8 cellular contexts compared by ENCODE assay signal in genomic region chrX:71536285-71536684, GRCh38. TPM values are rescaled to one million over a fixed set of nuclear protein-coding genes. Genes with fewer than 3 reads are reported as not detected.
DNase-seq lines count a peak whose midpoint lies in the region; ATAC-seq, FAIRE-seq and TF ChIP-seq lines count a peak whose summit lies in the region.

No MANE protein-coding gene starts in this region.

- peaks cover 10% of the 10 kb centered on the region for H3K36me3 Mint-ChIP-seq in nephron progenitor cell (ENCODE audit: low read depth)

- TF ChIP-seq POLR2A in K562 (conservative IDR thresholded peaks at IDR 0.05), result no peak

- H3K79me2 ChIP-seq in K562 (ENCODE audit: control insufficient read depth, insufficient read depth, low read length), result peaks cover 90% of the 10 kb centered on the region

- peaks cover 38% of the 10 kb centered on the region for H3K27me3 ChIP-seq in BLaER1
- no peaks in the 10 kb centered on the region for H3K27me3 ChIP-seq in HUES48 (ENCODE audit: control insufficient read depth, insufficient read depth, low read length)
- H3K27me3 ChIP-seq in K562 (ENCODE audit: control insufficient read depth in 2 of 2, insufficient read depth in 2 of 2, low read length in 2 of 2), result no peaks in the 10 kb centered on the region

- peaks cover 50% of the 10 kb centered on the region for H3K9me3 Mint-ChIP-seq in nephron progenitor cell

- 54% methylated on average over 5 of the region's 5 CpGs for WGBS in K562 (ENCODE audit: insufficient coverage, low coverage, missing lambda C conversion rate)

- H3K4me2 ChIP-seq in BLaER1 (peak overlapping the region; percentile 71), K562 (ENCODE audit: insufficient read depth, low read length) (peak overlapping the region; percentile 56)

- POLR2A ChIA-PET in K562 (lab: Yijun Ruan, JAX), result interaction anchor here (0.6 to 5.3 kb wide), 3 partner anchors 7 to 142 kb away, joined by 3 to 52 read pairs (median 4); no protein-coding TSS in a partner anchor

- in situ Hi-C loops in K562 (cut with MboI), result no loop called here

- no TSS peak for BruUV-seq in K562 (replicated peaks; lab: Mats Ljungman, UMichigan)

- H3K27ac ChIP-seq in BLaER1 (no peak overlapping the region), HUES48 (ENCODE audit: low read depth, low read length) (no peak overlapping the region), K562 (ENCODE audit: extremely low read depth, low read depth, low read length) (no peak overlapping the region)

- no peak overlapping the region for H3K27ac Mint-ChIP-seq in nephron progenitor cell

- H3K4me3 ChIP-seq in BLaER1, result peak overlapping the region; percentile 81; the same call in 1 of the 2 replicates
- peak overlapping the region; percentile 74 for H3K4me3 ChIP-seq in HUES48 (ENCODE audit: low read depth, low read length)
- peak overlapping the region; percentile 95; the same call in 1 of the 2 replicates for H3K4me3 ChIP-seq in K562

- H2AFZ ChIP-seq in K562 (ENCODE audit: low read depth, low read length), result no peak overlapping the region

- no peak for DNase-seq in K562 (ENCODE audit: extremely low read depth in 1 of 4, low spot score in 3 of 4)
- no peak for DNase-seq in nephron progenitor cell
- DNase-seq in NCI-H146 (lab: John Stamatoyannopoulos, UW), result no peak
- DNase-seq in AG08395 (ENCODE audit: low spot score), result no peak
- no peak for DNase-seq in HK-2 (ENCODE audit: unreplicated experiment)

- H3K27me3 Mint-ChIP-seq in nephron progenitor cell (ENCODE audit: low read depth, poor library complexity), result peaks cover 4% of the 10 kb centered on the region

- H4K20me1 ChIP-seq in BLaER1 (peaks cover 74% of the 10 kb centered on the region), K562 (replicated peaks; ENCODE audit: control insufficient read depth, insufficient read depth, low read length) (peaks cover 54% of the 10 kb centered on the region)

- no peak for FAIRE-seq in K562 (lab: Jason Lieb, UNC)

- H3K4me3 Mint-ChIP-seq in nephron progenitor cell, result peak overlapping the region; percentile 100

- CTCF ChIA-PET in K562 (lab: Yijun Ruan, JAX; ENCODE audit: low intra/inter-chr PET ratio), result no interaction called here

- peaks cover 20% of the 10 kb centered on the region for H3K36me3 ChIP-seq in BLaER1
- H3K36me3 ChIP-seq in HUES48 (ENCODE audit: control insufficient read depth, insufficient read depth, low read length), result peaks cover 34% of the 10 kb centered on the region
- peaks cover 50% of the 10 kb centered on the region for H3K36me3 ChIP-seq in K562 (ENCODE audit: control insufficient read depth, insufficient read depth, low read length)

- intact Hi-C loops in K562 (cut with micrococcal nuclease), result no loop called here

- H3K9me1 ChIP-seq in K562 (ENCODE audit: control insufficient read depth, insufficient read depth, low read length), result no peaks in the 10 kb centered on the region

- TF ChIP-seq RAD21 in K562 (CRISPR knock-in tag; conservative IDR thresholded peaks at IDR 0.05 in 1 of 2, IDR thresholded peaks at IDR 0.05 in 1 of 2), result no peak

- H3K4me1 ChIP-seq in BLaER1 (peaks cover 32% of the 10 kb centered on the region), HUES48 (ENCODE audit: control insufficient read depth, insufficient read depth, low read length) (peaks cover 14% of the 10 kb centered on the region), K562 (replicated peaks in 1 of 2; ENCODE audit: control insufficient read depth in 2 of 2, insufficient read depth in 2 of 2, low read length in 2 of 2) (peaks cover 3 to 33% of the 10 kb centered on the region in 2 experiments; a peak in 3 of 5 replicates)

- peaks cover 28% of the 10 kb centered on the region for H3K4me1 Mint-ChIP-seq in nephron progenitor cell

- TF ChIP-seq CTCF in K562 (IDR thresholded peaks at IDR 0.05 in 2 of 3, conservative IDR thresholded peaks at IDR 0.05 in 1 of 3; ENCODE audit: insufficient read depth in 2 of 3, low read depth in 1 of 3, low read length in 3 of 3) (no peak), nephron progenitor cell (IDR thresholded peaks at IDR 0.05) (no peak)

- TF ChIP-seq EP300 in K562 (IDR thresholded peaks at IDR 0.05; ENCODE audit: low read length), result no peak

- H3K9me3 ChIP-seq in BLaER1 (0 out of 2 replicates have a peak, but pooled peaks cover 7% of the 10 kb centered on the region), HUES48 (ENCODE audit: control insufficient read depth, insufficient read depth, low read length) (peaks cover 25% of the 10 kb centered on the region), K562 (replicated peaks; ENCODE audit: control insufficient read depth, insufficient read depth, low read depth, low read length) (no peaks in the 10 kb centered on the region; the same call in 1 of the 2 replicates)

- no peak overlapping the region; the same call in 1 of the 2 replicates for H3K9ac ChIP-seq in BLaER1
- no peak overlapping the region for H3K9ac ChIP-seq in HUES48 (ENCODE audit: low read depth, low read length)
- H3K9ac ChIP-seq in K562 (ENCODE audit: insufficient read depth in 1 of 2, low read depth in 2 of 2, low read length in 2 of 2), result peak overlapping the region; percentile 28 to 99; a peak in 1 of 4 replicates

- ATAC-seq in K562, result no peak
- no peak for ATAC-seq in HG03378 (IDR thresholded peaks at IDR 0.05; ENCODE audit: unreplicated experiment)

TF ChIP-seq in K562, 482 proteins besides CTCF, POLR2A, EP300 and RAD21 (continues in another document):
- no peak for TF ChIP-seq FOXJ2 (tag; IDR thresholded peaks at IDR 0.05)
- no peak for TF ChIP-seq ESRRB (CRISPR knock-in tag; IDR thresholded peaks at IDR 0.05; ENCODE audit: borderline replicate concordance)
- TF ChIP-seq COPS2 (conservative IDR thresholded peaks at IDR 0.05), result no peak
- TF ChIP-seq ZSCAN29 (IDR thresholded peaks at IDR 0.05), result no peak
- TF ChIP-seq ZNF253 (CRISPR knock-in tag; conservative IDR thresholded peaks at IDR 0.05), result no peak
- TF ChIP-seq ZC3H11A (IDR thresholded peaks at IDR 0.05; ENCODE audit: low read depth, low read length), result no peak
- TF ChIP-seq HEY1 (CRISPR knock-in tag; IDR thresholded peaks at IDR 0.05; ENCODE audit: borderline replicate concordance), result no peak
- no peak for TF ChIP-seq MAZ (CRISPR knock-in tag; conservative IDR thresholded peaks at IDR 0.05 in 1 of 2, IDR thresholded peaks at IDR 0.05 in 1 of 2)
- TF ChIP-seq STAT5B (CRISPR knock-in tag; IDR thresholded peaks at IDR 0.05), result no peak
- no peak for TF ChIP-seq PRPF4 (IDR thresholded peaks at IDR 0.05; ENCODE audit: insufficient read depth, low read depth, low read length, poor library complexity, severe bottlenecking)

RNA-seq across cellular contexts. Expression of gene OGT, which starts 3.4 kb away (rescaled TPM):
- total RNA-seq in K562 (2011; cell fraction: chromatin; rRNA removed; ENCODE audit: low replicate concordance), result 1,185 and 1,554 TPM in 2 replicates
- 474 and 611 TPM in 2 replicates for total RNA-seq in K562 (2011; cell fraction: nucleolus; rRNA removed)
- 824 and 884 TPM in 2 replicates for total RNA-seq in K562 (2011; cell fraction: nucleoplasm; rRNA removed)
- total RNA-seq in K562 (2014; rRNA removed) (70.4 and 71.3 TPM in 2 replicates), K562 (2014; rRNA removed; fragmentation: Illumina TruSeq; extraction: Trizol) (117 and 133 TPM in 2 replicates), K562 (2015; rRNA removed; fragmentation: Illumina TruSeq; extraction: Trizol) (91.0 and 97.3 TPM in 2 replicates), K562 (2021) (141 and 153 TPM in 2 replicates)
- polyA plus RNA-seq in K562 (2011; rRNA removed) (347 and 456 TPM in 2 replicates), K562 (2014; fragmentation: Illumina TruSeq; extraction: Trizol) (109 and 121 TPM in 2 replicates), K562 (2014; fragmentation: Nextera tagmentation; extraction: Ambion mirVana) (10 to 100 TPM; 38.9 to 52.6 TPM), K562 (2014; rRNA removed) (170 and 211 TPM in 2 replicates)
- polyA plus RNA-seq in K562 (2011; cell fraction: cytosol; rRNA removed), result 120 and 206 TPM in 2 replicates
- polyA plus RNA-seq in K562 (2011; cell fraction: nucleus; rRNA removed), result 2,701 and 3,076 TPM in 2 replicates
- 69.5 and 342 TPM in 2 replicates for polyA plus RNA-seq in K562 (2012)
- 304 and 422 TPM in 2 replicates for polyA minus RNA-seq in K562 (2011; rRNA and poly(A)+ RNA removed)
- polyA minus RNA-seq in K562 (2011; cell fraction: cytosol; rRNA and poly(A)+ RNA removed), result 67.6 and 73.0 TPM in 2 replicates
- 450 and 778 TPM in 2 replicates for polyA minus RNA-seq in K562 (2011; cell fraction: nucleus; rRNA and poly(A)+ RNA removed)

RNA-seq across cellular contexts. Expression of gene GCNA, which starts 42.0 kb away (rescaled TPM):
- 2.2 and 4.0 TPM in 2 replicates for total RNA-seq in K562 (2011; cell fraction: chromatin; rRNA removed; ENCODE audit: low replicate concordance)
- total RNA-seq in K562 (2011; cell fraction: nucleolus; rRNA removed), result 0.67 and 1.8 TPM in 2 replicates
- total RNA-seq in K562 (2011; cell fraction: nucleoplasm; rRNA removed), result 1.1 and 1.8 TPM in 2 replicates
- 0.45 and 0.86 TPM in 2 replicates for total RNA-seq in K562 (2014; rRNA removed)
- 0.77 and 0.87 TPM in 2 replicates for total RNA-seq in K562 (2014; rRNA removed; fragmentation: Illumina TruSeq; extraction: Trizol)
- total RNA-seq in K562 (2015; rRNA removed; fragmentation: Illumina TruSeq; extraction: Trizol), result 1.2 and 1.4 TPM in 2 replicates
- total RNA-seq in K562 (2021), result 0.47 and 0.58 TPM in 2 replicates
- 0.85 and 1.3 TPM in 2 replicates for polyA plus RNA-seq in K562 (2011; rRNA removed)
- polyA plus RNA-seq in K562 (2011; cell fraction: cytosol; rRNA removed), result 0.15 and 0.66 TPM in 2 replicates
- 2.3 and 6.8 TPM in 2 replicates for polyA plus RNA-seq in K562 (2011; cell fraction: nucleus; rRNA removed)
- 0.49 and 2.3 TPM in 2 replicates for polyA plus RNA-seq in K562 (2012)
- polyA plus RNA-seq in K562 (2014; fragmentation: Illumina TruSeq; extraction: Trizol), result 0.42 and 1.1 TPM in 2 replicates
- polyA plus RNA-seq in K562 (2014; fragmentation: Nextera tagmentation; extraction: Ambion mirVana), result under 1 TPM; 0.27 to 0.64 TPM
- polyA plus RNA-seq in K562 (2014; rRNA removed), result 1.3 and 1.5 TPM in 2 replicates
- 0.56 and 1.6 TPM in 2 replicates for polyA minus RNA-seq in K562 (2011; rRNA and poly(A)+ RNA removed)
- not detected in 2 replicates for polyA minus RNA-seq in K562 (2011; cell fraction: cytosol; rRNA and poly(A)+ RNA removed)
- 0.67 and 2.2 TPM in 2 replicates for polyA minus RNA-seq in K562 (2011; cell fraction: nucleus; rRNA and poly(A)+ RNA removed)

Comparison
In these comparisons a context has a peak if more than half of its experiments do, and no peak if none do; other contexts are left out.
1. H3K9ac ChIP-seq: peak in K562 (2 of 2); none in BLaER1 (single experiment) and HUES48 (single experiment).
2. Peak in every context shown above with its lines, with median percentiles within 50 percentile points of each other: H3K4me3 ChIP-seq.